Comparison of ENCODE assay signal across 10 cellular contexts in genomic region chr6:36985384-36985962, GRCh38. TPM values are rescaled to one million over a fixed set of nuclear protein-coding genes. Genes with fewer than 3 reads are reported as not detected.
DNase-seq lines count a peak whose midpoint lies in the region; ATAC-seq, FAIRE-seq and TF ChIP-seq lines count a peak whose summit lies in the region.
"Had no signal": no experiment of that assay in that cellular context is flagged by ENCODE, and none has a peak within 500 bp of the region (broad histone marks: within the 10 kb centered on the region; RNA-seq: fewer than 3 reads in every experiment).

No MANE protein-coding gene starts in this region.

- H3K4me1 ChIP-seq in Caco-2, result peaks cover 6% of the 10 kb centered on the region; the same call in 1 of the 2 replicates
- peaks cover 22 to 27% of the 10 kb centered on the region in 2 donors for H3K4me1 ChIP-seq in naive thymus-derived CD4-positive, alpha-beta T cell (ENCODE audit: control insufficient read depth in 2 of 2, insufficient read depth in 2 of 2, low read length in 2 of 2)

- intact Hi-C loops in Caco-2 (cut with micrococcal nuclease; ENCODE audit: unreplicated experiment), result no loop called here
- intact Hi-C loops in naive thymus-derived CD4-positive, alpha-beta T cell (cut with micrococcal nuclease), result loop anchor here (2.0 to 10.0 kb wide), 3 partner anchors 23 to 709 kb away; partner anchors contain the start of gene MDGA1 (in 1 of the 2)

- CTCF ChIA-PET in Caco-2 (lab: Charles Lee), result interaction anchor here (0.6 to 1.8 kb wide), 5 partner anchors 33 to 225 kb away, joined by 3 to 28 read pairs (median 5); no protein-coding TSS in a partner anchor
- CTCF ChIA-PET in naive thymus-derived CD4-positive, alpha-beta T cell (lab: Charles Lee), result interaction anchor here (1.2 to 1.7 kb wide), 5 partner anchors 28 to 224 kb away, joined by 4 to 10 read pairs (median 4); partner anchors contain the start of gene C6orf89

- H3K27me3 Mint-ChIP-seq in Caco-2 (ENCODE audit: insufficient read depth, unreplicated experiment) (no peaks in the 10 kb centered on the region), mesothelial cell of epicardium (ENCODE audit: low read depth) (no peaks in the 10 kb centered on the region)
- H3K27me3 Mint-ChIP-seq in naive thymus-derived CD4-positive, alpha-beta T cell, result peaks cover 0 to 12% (median 0%) of the 10 kb centered on the region in 5 donors
- H3K27me3 Mint-ChIP-seq: IgD-negative memory B cell had no signal

- peak overlapping the region; percentile 98 for H3K4me3 ChIP-seq in Caco-2 (ENCODE audit: low read depth, low read length)
- peak overlapping the region; percentile 83 for H3K4me3 ChIP-seq in bronchial epithelial cell (ENCODE audit: low read depth, low read length)
- H3K4me3 ChIP-seq in naive thymus-derived CD4-positive, alpha-beta T cell (ENCODE audit: low read length), result peak overlapping the region; percentile 98

- BruUV-seq in Caco-2 (replicated peaks; lab: Mats Ljungman, UMichigan), result no TSS peak

- TF ChIP-seq CTCF in Caco-2 (IDR thresholded peaks at IDR 0.05; ENCODE audit: insufficient read depth in 1 of 2, low read depth in 1 of 2, low read length in 1 of 2, severe bottlenecking in 1 of 2, unreplicated experiment in 1 of 2) (no peak), bronchial epithelial cell (IDR thresholded peaks at IDR 0.05; ENCODE audit: insufficient read depth, low read length, severe bottlenecking) (no peak), mesothelial cell of epicardium (IDR thresholded peaks at IDR 0.05; ENCODE audit: unreplicated experiment) (no peak)

- H3K9me3 ChIP-seq in Caco-2, result no peaks in the 10 kb centered on the region
- H3K9me3 ChIP-seq in naive thymus-derived CD4-positive, alpha-beta T cell (ENCODE audit: control insufficient read depth in 2 of 3, low read length in 3 of 3), result no peaks in the 10 kb centered on the region

- H3K36me3 ChIP-seq in Caco-2 (ENCODE audit: control insufficient read depth, insufficient read depth, low read length) (peaks cover 2% of the 10 kb centered on the region), bronchial epithelial cell (ENCODE audit: control insufficient read depth, insufficient read depth, low read length) (peaks cover 2% of the 10 kb centered on the region)
- peaks cover 0 to 21% (median 0%) of the 10 kb centered on the region in 3 experiments for H3K36me3 ChIP-seq in naive thymus-derived CD4-positive, alpha-beta T cell (ENCODE audit: control insufficient read depth in 2 of 3, insufficient read depth in 3 of 3, low read length in 3 of 3)

- H3K9me3 Mint-ChIP-seq in Caco-2 (ENCODE audit: unreplicated experiment) (no peaks in the 10 kb centered on the region), mesothelial cell of epicardium (no peaks in the 10 kb centered on the region)
- peaks cover 0 to 3% (median 0%) of the 10 kb centered on the region in 11 donors for H3K9me3 Mint-ChIP-seq in naive thymus-derived CD4-positive, alpha-beta T cell
- H3K9me3 Mint-ChIP-seq: IgD-negative memory B cell had no signal

- no peak overlapping the region for H3K27ac Mint-ChIP-seq in Caco-2 (ENCODE audit: unreplicated experiment)
- no peak overlapping the region for H3K27ac Mint-ChIP-seq in naive thymus-derived CD4-positive, alpha-beta T cell
- H3K27ac Mint-ChIP-seq in mesothelial cell of epicardium, result no peak overlapping the region

- POLR2A ChIA-PET in Caco-2 (lab: Charles Lee), result interaction anchor here (0.6 to 1.5 kb wide), 12 partner anchors 20 to 568 kb away, joined by 3 to 13 read pairs (median 4); partner anchors contain the start of genes FGD2 and PPIL1
- POLR2A ChIA-PET in naive thymus-derived CD4-positive, alpha-beta T cell (lab: Charles Lee), result interaction anchor here (0.9 to 3.3 kb wide), 19 partner anchors 9 to 833 kb away, joined by 3 to 30 read pairs (median 4); partner anchors contain the start of genes C6orf89 and PIM1

- H3K36me3 Mint-ChIP-seq in Caco-2 (ENCODE audit: insufficient read depth, unreplicated experiment) (peaks cover 24% of the 10 kb centered on the region), mesothelial cell of epicardium (no peaks in the 10 kb centered on the region)
- peaks cover 4 to 8% (median 5%) of the 10 kb centered on the region in 5 donors for H3K36me3 Mint-ChIP-seq in naive thymus-derived CD4-positive, alpha-beta T cell
- H3K36me3 Mint-ChIP-seq: IgD-negative memory B cell had no signal

- H3K4me1 Mint-ChIP-seq in Caco-2 (ENCODE audit: low read depth, unreplicated experiment), result peaks cover 12% of the 10 kb centered on the region
- H3K4me1 Mint-ChIP-seq in naive thymus-derived CD4-positive, alpha-beta T cell, result peaks cover 12 to 31% (median 23%) of the 10 kb centered on the region in 7 donors
- peaks cover 28% of the 10 kb centered on the region for H3K4me1 Mint-ChIP-seq in mesothelial cell of epicardium

- H3K4me3 Mint-ChIP-seq in Caco-2 (ENCODE audit: unreplicated experiment) (no peak overlapping the region), mesothelial cell of epicardium (no peak overlapping the region)
- no peak overlapping the region for H3K4me3 Mint-ChIP-seq in naive thymus-derived CD4-positive, alpha-beta T cell

- H3K27me3 ChIP-seq in Caco-2 (replicated peaks; ENCODE audit: control insufficient read depth, insufficient read depth, low read length), result no peaks in the 10 kb centered on the region
- no peaks in the 10 kb centered on the region for H3K27me3 ChIP-seq in bronchial epithelial cell (ENCODE audit: control insufficient read depth, insufficient read depth, low read length)
- no peaks in the 10 kb centered on the region for H3K27me3 ChIP-seq in naive thymus-derived CD4-positive, alpha-beta T cell (ENCODE audit: control insufficient read depth in 2 of 2, insufficient read depth in 2 of 2, low read length in 2 of 2)

- ATAC-seq in HG02943 (IDR thresholded peaks at IDR 0.05; ENCODE audit: low read depth, unreplicated experiment), result peak; percentile 23
- peak; percentile 2 for ATAC-seq in naive thymus-derived CD4-positive, alpha-beta T cell
- no peak for ATAC-seq in HG03095 (IDR thresholded peaks at IDR 0.05; ENCODE audit: unreplicated experiment)

- H3K27ac ChIP-seq in naive thymus-derived CD4-positive, alpha-beta T cell (ENCODE audit: low read depth, low read length), result peak overlapping the region; percentile 96

- no peak for DNase-seq in Caco-2
- no peak for DNase-seq in bronchial epithelial cell (ENCODE audit: low read depth)
- DNase-seq in naive thymus-derived CD4-positive, alpha-beta T cell, result peak in 1 of 9 donors; percentile 21
- no peak for DNase-seq in mesothelial cell of epicardium (ENCODE audit: low spot score in 2 of 2, unreplicated experiment in 2 of 2)
- DNase-seq in hepatic stellate cell (ENCODE audit: low spot score), result no peak
- DNase-seq in middle frontal gyrus (ENCODE audit: extremely low spot score, low spot score), result no peak

- FAIRE-seq in bronchial epithelial cell (lab: Jason Lieb, UNC), result no peak

RNA-seq across cellular contexts. Expression of gene MTCH1, which starts 0.5 kb away (rescaled TPM):
- 170 and 178 TPM in 2 replicates for total RNA-seq in Caco-2 (2022)
- 138 and 156 TPM in 2 replicates for total RNA-seq in bronchial epithelial cell
- 100 to 1,000 TPM; 123 to 198 (median 130) TPM for total RNA-seq in naive thymus-derived CD4-positive, alpha-beta T cell
- polyA plus RNA-seq in naive thymus-derived CD4-positive, alpha-beta T cell, result 10 to 100 TPM; 75.2 to 85.7 TPM
- 148 to 153 TPM (median 151 TPM) in 3 replicates for total RNA-seq in mesothelial cell of epicardium

RNA-seq across cellular contexts. Expression of gene FGD2, which starts 20.0 kb away (rescaled TPM):
- total RNA-seq in Caco-2 (2022) (not detected in 2 replicates), bronchial epithelial cell (under 0.01 and 0.26 TPM in 2 replicates), mesothelial cell of epicardium (not detected in 3 replicates)
- total RNA-seq in naive thymus-derived CD4-positive, alpha-beta T cell, result 10 to 100 TPM in 1 of 5 experiments, 1 to 10 TPM in 4; 1.4 to 71.9 (median 3.5) TPM
- under 1 TPM; 0.25 to 0.38 TPM for polyA plus RNA-seq in naive thymus-derived CD4-positive, alpha-beta T cell
- total RNA-seq: myocyte had no signal

RNA-seq across cellular contexts. Expression of gene PI16, which starts 30.9 kb away (rescaled TPM):
- total RNA-seq in Caco-2 (2022), result not detected in 2 replicates
- total RNA-seq in bronchial epithelial cell, result not detected in 2 replicates
- total RNA-seq in naive thymus-derived CD4-positive, alpha-beta T cell, result 1 to 10 TPM; 1.2 to 7.5 (median 1.6) TPM
- 10 to 100 TPM in 1 of 2 donors, 1 to 10 TPM in 1; 2.4 to 10.6 TPM for polyA plus RNA-seq in naive thymus-derived CD4-positive, alpha-beta T cell
- not detected in 3 replicates for total RNA-seq in mesothelial cell of epicardium
- total RNA-seq: myocyte had no signal
